In the genomic region with DNA sequence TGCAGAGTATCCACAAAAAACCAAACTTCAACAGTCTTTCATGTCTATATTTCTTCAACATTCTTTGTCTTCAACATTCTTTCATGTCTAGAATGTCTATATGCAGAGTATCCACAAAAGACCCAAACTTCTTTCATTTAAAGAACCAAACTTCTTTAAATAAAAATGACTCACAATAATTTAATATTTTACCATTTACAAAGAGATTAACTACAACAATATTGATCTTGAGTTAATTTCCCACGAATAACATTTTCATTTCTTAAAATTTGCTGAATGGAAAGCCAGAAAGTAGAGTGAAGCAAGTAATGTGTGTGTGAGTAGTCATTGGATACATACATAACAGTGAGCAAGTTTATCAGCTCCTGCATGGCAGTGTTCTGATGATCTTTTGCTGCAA, we compare ENCODE assay signal across 14 cellular contexts. TPM values are rescaled to one million over a fixed set of nuclear protein-coding genes. Genes with fewer than 3 reads are reported as not detected.
A peak's percentile ranks its signal among the peaks of the same experiment; 100 is the strongest.
DNase-seq lines count a peak whose midpoint lies in the region; FAIRE-seq and TF ChIP-seq lines count a peak whose summit lies in the region.
"Had no signal": no experiment of that assay in that cellular context is flagged by ENCODE, and none has a peak within 500 bp of the region (broad histone marks: within the 10 kb centered on the region; RNA-seq: fewer than 3 reads in every experiment).

DAOA (plus strand) TSS at position 301 of the 400 bp plus-strand sequence.

- no peaks in the 10 kb centered on the region for H3K79me1 ChIP-seq in H9 (ENCODE audit: insufficient read depth, low read depth, low read length, poor library complexity, severe bottlenecking)
- peaks cover 2% of the 10 kb centered on the region for H3K79me1 ChIP-seq in trophoblast cell (ENCODE audit: low read length)

- no peak within 1 kb of the TSS for H3K27ac ChIP-seq in H9 (ENCODE audit: insufficient read length, low read depth, low read length)
- H3K27ac ChIP-seq in ectodermal cell (ENCODE audit: insufficient read depth, low read depth, low read length, poor library complexity, severe bottlenecking), result peak within 1 kb of the TSS; percentile 26
- H3K27ac ChIP-seq in keratinocyte (ENCODE audit: control insufficient read depth, insufficient read depth, low read length), result peak within 1 kb of the TSS; percentile 24
- no peak within 1 kb of the TSS for H3K27ac ChIP-seq in trophoblast cell (ENCODE audit: low read depth, low read length)
- no peak within 1 kb of the TSS for H3K27ac ChIP-seq in stomach
- H3K27ac ChIP-seq: BLaER1 treated with 17β-estradiol and CSF1 and Interleukin-3, amounts not matched to agents 10 nM and 100 nM had no signal

- no peak within 1 kb of the TSS for H3K56ac ChIP-seq in H9 (ENCODE audit: insufficient read length, low read depth, low read length)

- H2BK12ac ChIP-seq in H9 (ENCODE audit: insufficient read length, low read depth, low read length), result no peak within 1 kb of the TSS
- H2BK12ac ChIP-seq in trophoblast cell (ENCODE audit: low read length), result peak within 1 kb of the TSS; percentile 3

- H2BK15ac ChIP-seq in H9 (ENCODE audit: low read depth, low read length), result no peak within 1 kb of the TSS

- TF ChIP-seq EP300 in stomach (IDR thresholded peaks at IDR 0.05), result no peak

- no peaks in the 10 kb centered on the region for H3K9me1 ChIP-seq in keratinocyte (ENCODE audit: control insufficient read depth, extremely low read depth, insufficient read depth, low read length)

- H3K4me1 ChIP-seq in H9 (ENCODE audit: insufficient read depth, low read length) (peaks cover 6% of the 10 kb centered on the region; the same call in 1 of the 2 replicates), ectodermal cell (ENCODE audit: control insufficient read depth, insufficient read depth, low read length) (no peaks in the 10 kb centered on the region), keratinocyte (ENCODE audit: control insufficient read depth, extremely low read depth, insufficient read depth, low read length) (peaks cover 21% of the 10 kb centered on the region), trophoblast cell (ENCODE audit: control insufficient read depth in 1 of 2, insufficient read depth in 2 of 2, low read length in 2 of 2) (peaks cover 0 to 4% of the 10 kb centered on the region in 2 experiments), stomach (peaks cover 0 to 8% (median 0%) of the 10 kb centered on the region in 4 donors)
- H3K4me1 ChIP-seq: BLaER1 treated with 17β-estradiol and CSF1 and Interleukin-3, amounts not matched to agents 10 nM and 100 nM had no signal

- peaks cover 5 to 6% of the 10 kb centered on the region in 2 experiments; a peak in 4 of 5 replicates for H3K9me3 Mint-ChIP-seq in H9

- H3K4me2 ChIP-seq in H9 (ENCODE audit: insufficient read depth, insufficient read length, low read length), result no peak within 1 kb of the TSS
- no peak within 1 kb of the TSS for H3K4me2 ChIP-seq in keratinocyte (ENCODE audit: control insufficient read depth, extremely low read depth, insufficient read depth, low read depth, low read length)
- no peak within 1 kb of the TSS for H3K4me2 ChIP-seq in trophoblast cell (ENCODE audit: low read length)
- H3K4me2 ChIP-seq: BLaER1 treated with 17β-estradiol and CSF1 and Interleukin-3, amounts not matched to agents 10 nM and 100 nM had no signal

- DNase-seq in H9, result no peak
- DNase-seq in keratinocyte (ENCODE audit: low read depth, low spot score), result no peak
- no peak for DNase-seq in trophoblast cell
- DNase-seq in stomach, result no peak
- DNase-seq in RKO (ENCODE audit: low spot score), result no peak
- no peak for DNase-seq in NCI-H82 treated with DMSO at 0.1 percent for 48 hours (lab: John Stamatoyannopoulos, UW; ENCODE audit: unreplicated experiment)
- DNase-seq: ACHN; CD4-positive, CD25-positive, alpha-beta regulatory T cell; GF-D8 had no signal

- peaks cover 4 to 6% (median 5%) of the 10 kb centered on the region in 3 experiments; a peak in 6 of 7 replicates for H3K36me3 Mint-ChIP-seq in H9 (ENCODE audit: insufficient read depth in 1 of 3, low read depth in 3 of 3)
- H3K36me3 Mint-ChIP-seq: CD4-positive, CD25-positive, alpha-beta regulatory T cell had no signal

- H3K4me3 Mint-ChIP-seq in H9, result no peak within 1 kb of the TSS; a peak in 1 of 5 replicates
- H3K4me3 Mint-ChIP-seq: CD4-positive, CD25-positive, alpha-beta regulatory T cell had no signal

- dilution Hi-C loops in keratinocyte (cut with MboI; ENCODE audit: extremely low pct_ligation_motif_present, low sequenced_read_pairs), result no loop called here

- FAIRE-seq in keratinocyte (lab: Jason Lieb, UNC), result no peak
- FAIRE-seq: GM19239 had no signal

- H4K91ac ChIP-seq in H9 (ENCODE audit: insufficient read length, low read depth, low read length), result no peak within 1 kb of the TSS
- H4K91ac ChIP-seq in trophoblast cell (ENCODE audit: low read depth, low read length), result no peak within 1 kb of the TSS

- no peaks in the 10 kb centered on the region for H3K27me3 Mint-ChIP-seq in H9 (ENCODE audit: low read depth)
- H3K27me3 Mint-ChIP-seq: CD4-positive, CD25-positive, alpha-beta regulatory T cell had no signal

- H3K27ac Mint-ChIP-seq in H9, result peak within 1 kb of the TSS in 2 of 3 experiments; percentile 40 to 61; a peak in 3 of 7 replicates
- H3K27ac Mint-ChIP-seq: CD4-positive, CD25-positive, alpha-beta regulatory T cell had no signal

- no peak within 1 kb of the TSS for H4K12ac ChIP-seq in trophoblast cell (ENCODE audit: low read depth, low read length)

- no peak within 1 kb of the TSS for H3K4me3 ChIP-seq in ectodermal cell (ENCODE audit: insufficient read depth, low read depth, low read length)
- no peak within 1 kb of the TSS for H3K4me3 ChIP-seq in keratinocyte (ENCODE audit: control insufficient read depth in 2 of 3, extremely low read depth in 1 of 3, insufficient read depth in 2 of 3, low read depth in 1 of 3, low read length in 3 of 3)
- H3K4me3 ChIP-seq in trophoblast cell (ENCODE audit: low read depth, low read length), result no peak within 1 kb of the TSS
- no peak within 1 kb of the TSS for H3K4me3 ChIP-seq in stomach
- H3K4me3 ChIP-seq: BLaER1 treated with 17β-estradiol and CSF1 and Interleukin-3, amounts not matched to agents 10 nM and 100 nM had no signal

- no peaks in the 10 kb centered on the region for H3K79me2 ChIP-seq in H9 (ENCODE audit: insufficient read depth, low read length)
- H3K79me2 ChIP-seq in keratinocyte (ENCODE audit: control insufficient read depth, insufficient read depth, low read length), result no peaks in the 10 kb centered on the region
- no peaks in the 10 kb centered on the region for H3K79me2 ChIP-seq in trophoblast cell (ENCODE audit: control insufficient read depth, insufficient read depth, low read length, poor library complexity)

- TF ChIP-seq POLR2A in stomach (IDR thresholded peaks at IDR 0.05), result no peak

- no peaks in the 10 kb centered on the region for H3K23me2 ChIP-seq in H9 (ENCODE audit: insufficient read length, low read depth, low read length, poor library complexity, severe bottlenecking)

- intact Hi-C loops in stomach (cut with DNase I; ENCODE audit: low total_unique reads), result no loop called here

- H3K18ac ChIP-seq in H9 (ENCODE audit: insufficient read length, low read depth, low read length) (no peak within 1 kb of the TSS), trophoblast cell (ENCODE audit: low read length) (no peak within 1 kb of the TSS)

- H4K5ac ChIP-seq in H9 (ENCODE audit: insufficient read length, low read depth, low read length), result no peak within 1 kb of the TSS

- TF ChIP-seq CTCF in H9 (conservative IDR thresholded peaks at IDR 0.05) (no peak), keratinocyte (optimal IDR thresholded peaks at IDR 0.05 in 1 of 3, IDR thresholded peaks at IDR 0.05 in 1 of 3, conservative IDR thresholded peaks at IDR 0.05 in 1 of 3; ENCODE audit: extremely low read depth in 1 of 3, insufficient read depth in 2 of 3, low read length in 3 of 3) (no peak), stomach (IDR thresholded peaks at IDR 0.05) (no peak)

- H3K9me3 ChIP-seq in H9 (ENCODE audit: control insufficient read depth, low read depth, low read length), result no peaks in the 10 kb centered on the region
- no peaks in the 10 kb centered on the region for H3K9me3 ChIP-seq in ectodermal cell (ENCODE audit: control insufficient read depth, low read length)
- H3K9me3 ChIP-seq in keratinocyte (ENCODE audit: control insufficient read depth, low read depth, low read length), result no peaks in the 10 kb centered on the region
- peaks cover 2% of the 10 kb centered on the region for H3K9me3 ChIP-seq in trophoblast cell (ENCODE audit: insufficient read depth, low read depth, low read length)
- no peaks in the 10 kb centered on the region for H3K9me3 ChIP-seq in stomach
- H3K9me3 ChIP-seq: BLaER1 treated with 17β-estradiol and CSF1 and Interleukin-3, amounts not matched to agents 10 nM and 100 nM had no signal

- H3K9ac ChIP-seq in H9 (ENCODE audit: extremely low read depth, insufficient read length, low read length), result no peak within 1 kb of the TSS
- no peak within 1 kb of the TSS for H3K9ac ChIP-seq in keratinocyte (ENCODE audit: control insufficient read depth, extremely low read depth, insufficient read depth, low read length)
- H3K9ac ChIP-seq in trophoblast cell (ENCODE audit: low read length), result no peak within 1 kb of the TSS
- H3K9ac ChIP-seq: BLaER1 treated with 17β-estradiol and CSF1 and Interleukin-3, amounts not matched to agents 10 nM and 100 nM had no signal

- H3K23ac ChIP-seq in H9 (ENCODE audit: insufficient read length, low read depth, low read length) (no peak within 1 kb of the TSS), trophoblast cell (ENCODE audit: low read length) (no peak within 1 kb of the TSS)

- H2BK20ac ChIP-seq in H9 (ENCODE audit: low read depth, low read length, poor library complexity, severe bottlenecking), result no peak within 1 kb of the TSS

- H3K14ac ChIP-seq in H9 (ENCODE audit: insufficient read depth, low read length) (no peak within 1 kb of the TSS), trophoblast cell (ENCODE audit: low read length) (no peak within 1 kb of the TSS)

- H2BK5ac ChIP-seq in H9 (ENCODE audit: insufficient read length, low read length), result no peak within 1 kb of the TSS
- no peak within 1 kb of the TSS for H2BK5ac ChIP-seq in trophoblast cell (ENCODE audit: low read depth, low read length, poor library complexity)

- WGBS in H9 (ENCODE audit: extremely low coverage, insufficient read length, low lambda C conversion rate), result 100% methylated on average over 1 of the region's 1 CpG
- 100% methylated on average over 1 of the region's 1 CpG; no CpG with 5 or more reads in 1 of the 2 experiments for WGBS in ectodermal cell, 2 experiments
- WGBS in trophoblast cell (ENCODE audit: extremely low coverage, insufficient coverage, insufficient read length), result no CpG with 5 or more reads among the region's 1 CpG
- 64 to 76% (median 68%) methylated on average over 1 of the region's 1 CpG for WGBS in stomach, 5 donors

- H2AK5ac ChIP-seq in H9 (ENCODE audit: insufficient read length, low read length) (no peak within 1 kb of the TSS), trophoblast cell (ENCODE audit: low read length) (no peak within 1 kb of the TSS)

- no peak within 1 kb of the TSS for H4K8ac ChIP-seq in H9 (replicated peaks; ENCODE audit: insufficient read length, low read depth, low read length)
- H4K8ac ChIP-seq in trophoblast cell (ENCODE audit: low read depth, low read length), result no peak within 1 kb of the TSS

- H4K20me1 ChIP-seq in H9 (ENCODE audit: control insufficient read depth, insufficient read depth, insufficient read length) (no peaks in the 10 kb centered on the region), keratinocyte (ENCODE audit: control insufficient read depth, extremely low read depth, insufficient read depth, low read length) (no peaks in the 10 kb centered on the region)
- H4K20me1 ChIP-seq: BLaER1 treated with 17β-estradiol and CSF1 and Interleukin-3, amounts not matched to agents 10 nM and 100 nM had no signal

- H2BK120ac ChIP-seq in H9 (ENCODE audit: low read depth, low read length, poor library complexity, severe bottlenecking) (no peak within 1 kb of the TSS), trophoblast cell (ENCODE audit: insufficient read depth, low read length, poor library complexity) (peak within 1 kb of the TSS; percentile 57)

- no peaks in the 10 kb centered on the region for H3K27me3 ChIP-seq in H9 (ENCODE audit: insufficient read depth, low read length)
- H3K27me3 ChIP-seq in ectodermal cell (ENCODE audit: control insufficient read depth, insufficient read depth, low read length, poor library complexity, severe bottlenecking), result no peaks in the 10 kb centered on the region
- H3K27me3 ChIP-seq in keratinocyte (ENCODE audit: control insufficient read depth, extremely low read depth, insufficient read depth, low read length), result no peaks in the 10 kb centered on the region
- no peaks in the 10 kb centered on the region for H3K27me3 ChIP-seq in trophoblast cell (ENCODE audit: insufficient read depth, low read length)
- H3K27me3 ChIP-seq in stomach, result no peaks in the 10 kb centered on the region
- H3K27me3 ChIP-seq: BLaER1 treated with 17β-estradiol and CSF1 and Interleukin-3, amounts not matched to agents 10 nM and 100 nM had no signal

- H3K36me3 ChIP-seq in ectodermal cell (ENCODE audit: control insufficient read depth, insufficient read depth, low read length), result no peaks in the 10 kb centered on the region
- H3K36me3 ChIP-seq in keratinocyte (ENCODE audit: control insufficient read depth in 2 of 2, extremely low read depth in 1 of 2, insufficient read depth in 2 of 2, low read length in 2 of 2), result no peaks in the 10 kb centered on the region
- H3K36me3 ChIP-seq in trophoblast cell (ENCODE audit: control insufficient read depth in 1 of 2, insufficient read depth in 2 of 2, low read length in 2 of 2), result no peaks in the 10 kb centered on the region
- no peaks in the 10 kb centered on the region for H3K36me3 ChIP-seq in stomach
- H3K36me3 ChIP-seq: BLaER1 treated with 17β-estradiol and CSF1 and Interleukin-3, amounts not matched to agents 10 nM and 100 nM had no signal

- H3K4ac ChIP-seq in H9 (ENCODE audit: low read depth, low read length) (no peak within 1 kb of the TSS), trophoblast cell (ENCODE audit: low read depth, low read length) (no peak within 1 kb of the TSS)

- peaks cover 11 to 15% of the 10 kb centered on the region in 2 experiments for H3K4me1 Mint-ChIP-seq in H9
- H3K4me1 Mint-ChIP-seq: CD4-positive, CD25-positive, alpha-beta regulatory T cell had no signal

- H2AFZ ChIP-seq in H9 (ENCODE audit: low read length), result no peak within 1 kb of the TSS
- H2AFZ ChIP-seq in keratinocyte (ENCODE audit: control insufficient read depth, low read length), result no peak within 1 kb of the TSS
- H2AFZ ChIP-seq in trophoblast cell (ENCODE audit: insufficient read depth, low read length, poor library complexity), result no peak within 1 kb of the TSS

- no peak within 1 kb of the TSS for H3T11ph ChIP-seq in H9 (ENCODE audit: low read length)

RNA-seq across cellular contexts. Expression of gene DAOA, which starts in this region (rescaled TPM):
- total RNA-seq in H9 (2021) (not detected in 2 replicates), stomach (not detected)
- polyA plus RNA-seq in ectodermal cell (2013, experiment 1 of 4), result not detected
- polyA plus RNA-seq in ectodermal cell (2013, experiment 2 of 4), result not detected
- not detected for polyA plus RNA-seq in ectodermal cell (2013, experiment 3 of 4)
- polyA plus RNA-seq in ectodermal cell (2013, experiment 4 of 4), result not detected
- polyA plus RNA-seq in keratinocyte (not detected in 3 replicates), stomach (not detected)
- not detected for polyA plus RNA-seq in keratinocyte (2011; ENCODE audit: low read depth)
- polyA plus RNA-seq in keratinocyte (2011; cell fraction: cytosol; rRNA removed), result not detected in 2 replicates
- polyA plus RNA-seq in keratinocyte (2011; cell fraction: nucleus; rRNA removed), result not detected in 2 replicates
- not detected in 2 replicates for polyA plus RNA-seq in keratinocyte (2012; ENCODE audit: low replicate concordance)
- not detected in 3 replicates for polyA minus RNA-seq in keratinocyte
- not detected for polyA minus RNA-seq in keratinocyte (2011; cell fraction: cytosol; rRNA and poly(A)+ RNA removed)
- polyA minus RNA-seq in keratinocyte (2011; cell fraction: nucleus; rRNA and poly(A)+ RNA removed), result not detected in 2 replicates
- polyA plus RNA-seq in trophoblast cell (2013), result not detected in 2 replicates
- total RNA-seq: A172; CD4-positive, CD25-positive, alpha-beta regulatory T cell; H4 had no signal
- polyA plus RNA-seq: CD4-positive, CD25-positive, alpha-beta regulatory T cell had no signal

Comparison
In these comparisons a context has a peak if more than half of its experiments do, and no peak if none do; other contexts are left out.
1. H3K27ac ChIP-seq: peak in ectodermal cell (single experiment) and keratinocyte (single experiment); none in H9 (single experiment), trophoblast cell (single experiment) and stomach (0 of 5).